Comparison of ENCODE assay signal across 12 cellular contexts in the genomic region with DNA sequence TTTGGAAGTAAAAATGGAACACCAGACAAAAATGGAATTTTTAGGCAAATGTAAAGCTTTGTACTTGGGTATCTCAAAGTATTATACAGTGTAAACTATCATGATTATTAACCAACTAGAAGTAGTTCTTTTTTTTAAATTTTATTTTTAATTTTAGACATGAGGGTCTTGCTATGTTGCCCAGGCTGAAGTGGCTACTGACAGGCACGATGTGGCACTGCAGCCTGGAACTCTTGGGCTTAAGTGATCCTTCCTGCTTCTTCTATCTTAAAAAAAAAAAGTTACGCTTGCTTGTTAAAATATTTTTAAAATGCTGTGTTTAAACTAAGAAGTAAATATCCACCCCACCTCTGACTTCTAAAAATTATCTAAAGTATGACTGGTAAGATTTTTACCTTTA. TPM values are rescaled to one million over a fixed set of nuclear protein-coding genes. Genes with fewer than 3 reads are reported as not detected.
DNase-seq lines count a peak whose midpoint lies in the region; ATAC-seq and TF ChIP-seq lines count a peak whose summit lies in the region.
"Had no signal": no experiment of that assay in that cellular context is flagged by ENCODE, and none has a peak within 500 bp of the region (broad histone marks: within the 10 kb centered on the region; RNA-seq: fewer than 3 reads in every experiment).

No MANE protein-coding gene starts in this region.

- in situ Hi-C loops in mammary epithelial cell (cut with MboI; ENCODE audit: low sequenced_read_pairs in 2 of 2), result loop anchor here in 1 of 2 donors (5.0 to 25.0 kb wide), 2 partner anchors 243 to 552 kb away; no protein-coding TSS in a partner anchor

- intact Hi-C loops in MCF 10A (cut with micrococcal nuclease), result loop anchor here (5.0 kb wide), 2 partner anchors 53 to 123 kb away; no protein-coding TSS in a partner anchor
- intact Hi-C loops in mammary epithelial cell (cut with micrococcal nuclease), result no loop called here
- intact Hi-C loops in activated CD8-positive, alpha-beta T cell treated with anti-CD3 and anti-CD28 coated beads for 36 hours (cut with micrococcal nuclease), result loop anchor here (5.0 to 10.0 kb wide), 4 partner anchors 108 to 654 kb away; no protein-coding TSS in a partner anchor
- intact Hi-C loops in upper lobe of right lung (cut with DNase I), result loop anchor here (10.0 kb wide), 1 partner anchor 414 kb away; no protein-coding TSS in a partner anchor

- H3K9me3 ChIP-seq in mammary epithelial cell (replicated peaks; ENCODE audit: insufficient read depth, low read length) (no peaks in the 10 kb centered on the region), mesenchymal stem cell (ENCODE audit: control insufficient read depth, low read length) (no peaks in the 10 kb centered on the region), upper lobe of right lung (no peaks in the 10 kb centered on the region)
- H3K9me3 ChIP-seq: HAP-1 had no signal

- DNase-seq in MCF 10A (ENCODE audit: unreplicated experiment) (no peak), mammary epithelial cell (no peak), mesenchymal stem cell (no peak), upper lobe of right lung (no peak), UCSD-AML1 (lab: John Stamatoyannopoulos, UW; ENCODE audit: unreplicated experiment) (no peak)
- no peak for DNase-seq in activated CD8-positive, alpha-beta T cell treated with anti-CD3 and anti-CD28 coated beads for 36 hours
- DNase-seq in stimulated activated CD4-positive, alpha-beta T cell treated with anti-CD3 and anti-CD28 coated beads, Interleukin-1b, Interleukin-23, amount 100 ng/mL, for 48 hours, result no peak
- DNase-seq: NCI-H510A; SHP77 treated with DMSO at 0.1 percent for 48 hours; stimulated activated CD4-positive, alpha-beta T cell treated with anti-CD3 and anti-CD28 coated beads, Interleukin-12 subunit alpha, Interleukin-12 subunit beta, amount 100 ng/mL, for 4 hours had no signal

- H3K14ac ChIP-seq in mesenchymal stem cell (ENCODE audit: low read length in 2 of 2), result no peak overlapping the region

- H3K4me3 ChIP-seq in mammary epithelial cell (replicated peaks in 1 of 3; ENCODE audit: insufficient read depth in 1 of 3, low read depth in 2 of 3, low read length in 3 of 3) (no peak overlapping the region), mesenchymal stem cell (ENCODE audit: insufficient read depth in 1 of 2, low read depth in 1 of 2, low read length in 2 of 2) (peak overlapping the region in 1 of 2 experiments; percentile 86), upper lobe of right lung (no peak overlapping the region)

- H2AK5ac ChIP-seq in mesenchymal stem cell (ENCODE audit: low read length, severe bottlenecking), result no peak overlapping the region

- H4K20me1 ChIP-seq in mammary epithelial cell (ENCODE audit: insufficient read depth, low read length), result no peaks in the 10 kb centered on the region

- H3K27me3 ChIP-seq in mammary epithelial cell (ENCODE audit: insufficient read depth, low read length), result no peaks in the 10 kb centered on the region
- H3K27me3 ChIP-seq in mesenchymal stem cell (ENCODE audit: control insufficient read depth in 1 of 2, insufficient read depth in 1 of 2, low read length in 2 of 2), result no peaks in the 10 kb centered on the region
- H3K27me3 ChIP-seq in upper lobe of right lung, result no peaks in the 10 kb centered on the region

- H4K91ac ChIP-seq in mesenchymal stem cell (ENCODE audit: low read length), result no peak overlapping the region

- 91% methylated on average over 2 of the region's 2 CpGs for WGBS in mammary epithelial cell (ENCODE audit: low coverage, missing lambda C conversion rate)
- no CpG with 5 or more reads among the region's 2 CpGs for whole genome bisulfite sequencing in mesenchymal stem cell

- no peaks in the 10 kb centered on the region for H3K9me3 Mint-ChIP-seq in MCF 10A (ENCODE audit: unreplicated experiment)
- H3K9me3 Mint-ChIP-seq in activated CD8-positive, alpha-beta T cell treated with anti-CD3 and anti-CD28 coated beads for 36 hours, result no peaks in the 10 kb centered on the region

- no peak overlapping the region for H2BK15ac ChIP-seq in mesenchymal stem cell (ENCODE audit: low read depth, poor library complexity, severe bottlenecking)

- no peak overlapping the region for H4K8ac ChIP-seq in mesenchymal stem cell (ENCODE audit: low read length)

- peak overlapping the region; percentile 94 for H3K4me3 Mint-ChIP-seq in MCF 10A (ENCODE audit: unreplicated experiment)
- peak overlapping the region; percentile 95 for H3K4me3 Mint-ChIP-seq in activated CD8-positive, alpha-beta T cell treated with anti-CD3 and anti-CD28 coated beads for 36 hours

- H3K27ac Mint-ChIP-seq in MCF 10A (ENCODE audit: low read depth, unreplicated experiment), result peak overlapping the region; percentile 93
- H3K27ac Mint-ChIP-seq in activated CD8-positive, alpha-beta T cell treated with anti-CD3 and anti-CD28 coated beads for 36 hours, result peak overlapping the region; percentile 98

- H3K36me3 ChIP-seq in mammary epithelial cell (ENCODE audit: insufficient read depth, low read length) (no peaks in the 10 kb centered on the region), mesenchymal stem cell (ENCODE audit: control insufficient read depth in 1 of 2, insufficient read depth in 2 of 2, low read depth in 1 of 2, low read length in 2 of 2) (no peaks in the 10 kb centered on the region), upper lobe of right lung (no peaks in the 10 kb centered on the region)
- H3K36me3 ChIP-seq: HAP-1 had no signal

- no peaks in the 10 kb centered on the region for H3K27me3 Mint-ChIP-seq in MCF 10A (ENCODE audit: insufficient read depth, unreplicated experiment)
- H3K27me3 Mint-ChIP-seq in activated CD8-positive, alpha-beta T cell treated with anti-CD3 and anti-CD28 coated beads for 36 hours, result no peaks in the 10 kb centered on the region

- dilution Hi-C loops in mammary epithelial cell (cut with HindIII; ENCODE audit: low sequenced_read_pairs), result no loop called here

- no peak overlapping the region for H2BK120ac ChIP-seq in mesenchymal stem cell (ENCODE audit: low read depth, low read length)

- H3K79me1 ChIP-seq in mesenchymal stem cell (replicated peaks; ENCODE audit: low read length, poor library complexity, severe bottlenecking), result peaks cover 1% of the 10 kb centered on the region

- no peak overlapping the region for H3K23ac ChIP-seq in mesenchymal stem cell (ENCODE audit: low read length in 2 of 2)

- no peak overlapping the region for H3K4ac ChIP-seq in mesenchymal stem cell (ENCODE audit: low read depth in 1 of 2, low read length in 2 of 2)

- no peaks in the 10 kb centered on the region for H3K36me3 Mint-ChIP-seq in MCF 10A (ENCODE audit: insufficient read depth, unreplicated experiment)
- peaks cover 12% of the 10 kb centered on the region for H3K36me3 Mint-ChIP-seq in activated CD8-positive, alpha-beta T cell treated with anti-CD3 and anti-CD28 coated beads for 36 hours (ENCODE audit: low read depth)

- H2BK5ac ChIP-seq in mesenchymal stem cell (ENCODE audit: low read depth, low read length, poor library complexity, severe bottlenecking), result no peak overlapping the region

- H3K18ac ChIP-seq in mesenchymal stem cell (ENCODE audit: low read depth in 1 of 2, low read length in 2 of 2), result no peak overlapping the region

- no peak for ATAC-seq in activated CD8-positive, alpha-beta T cell treated with anti-CD3 and anti-CD28 coated beads for 36 hours
- no peak for ATAC-seq in upper lobe of right lung
- no peak for ATAC-seq in HG03095 (IDR thresholded peaks at IDR 0.05; ENCODE audit: unreplicated experiment)

- H3K9ac ChIP-seq in mammary epithelial cell (ENCODE audit: insufficient read depth, low read length), result no peak overlapping the region
- peak overlapping the region; percentile 99 for H3K9ac ChIP-seq in mesenchymal stem cell (ENCODE audit: low read length)

- peaks cover 15% of the 10 kb centered on the region for H3K79me2 ChIP-seq in mammary epithelial cell (ENCODE audit: insufficient read depth, low read length)

- H2AFZ ChIP-seq in mammary epithelial cell (ENCODE audit: low read depth, low read length) (no peak overlapping the region), mesenchymal stem cell (ENCODE audit: low read depth, low read length) (no peak overlapping the region)

- POLR2A ChIA-PET in MCF 10A (lab: Yijun Ruan, JAX), result interaction anchor here (1.0 to 2.6 kb wide), 11 partner anchors 10 to 423 kb away, joined by 3 to 23 read pairs (median 5); no protein-coding TSS in a partner anchor
- POLR2A ChIA-PET in activated CD8-positive, alpha-beta T cell treated with anti-CD3 and anti-CD28 coated beads for 36 hours (lab: Charles Lee), result interaction anchor here (1.0 to 1.9 kb wide), 3 partner anchors 12 to 101 kb away, joined by 3 to 4 read pairs (median 3); no protein-coding TSS in a partner anchor

- TF ChIP-seq CTCF in MCF 10A (IDR thresholded peaks at IDR 0.05; ENCODE audit: unreplicated experiment), result no peak
- no peak for TF ChIP-seq CTCF in mammary epithelial cell (conservative IDR thresholded peaks at IDR 0.05 in 1 of 2, IDR thresholded peaks at IDR 0.05 in 1 of 2; ENCODE audit: extremely low read depth in 1 of 2, insufficient read depth in 1 of 2, low read depth in 1 of 2, low read length in 2 of 2)
- no peak for TF ChIP-seq CTCF in activated CD8-positive, alpha-beta T cell treated with anti-CD3 and anti-CD28 coated beads for 36 hours (IDR thresholded peaks at IDR 0.05)
- no peak for TF ChIP-seq CTCF in upper lobe of right lung (IDR thresholded peaks at IDR 0.05)

- H3K27ac ChIP-seq in mammary epithelial cell (ENCODE audit: insufficient read depth, low read depth, low read length) (no peak overlapping the region), mesenchymal stem cell (ENCODE audit: low read length, poor library complexity, severe bottlenecking) (no peak overlapping the region), upper lobe of right lung (peak overlapping the region; percentile 96)

- peaks cover 18% of the 10 kb centered on the region for H3K4me1 Mint-ChIP-seq in MCF 10A (ENCODE audit: insufficient read depth, unreplicated experiment)
- peaks cover 42% of the 10 kb centered on the region for H3K4me1 Mint-ChIP-seq in activated CD8-positive, alpha-beta T cell treated with anti-CD3 and anti-CD28 coated beads for 36 hours (ENCODE audit: low read depth)

- CTCF ChIA-PET in MCF 10A (lab: Yijun Ruan, JAX), result interaction anchor here (0.6 to 6.5 kb wide), 16 partner anchors 29 to 587 kb away, joined by 3 to 80 read pairs (median 4); no protein-coding TSS in a partner anchor
- CTCF ChIA-PET in mammary epithelial cell (lab: Charles Lee; ENCODE audit: low non-redundant PET), result interaction anchor here (2.0 kb wide), 1 partner anchor 414 kb away, joined by 6 read pairs; no protein-coding TSS in a partner anchor
- CTCF ChIA-PET in activated CD8-positive, alpha-beta T cell treated with anti-CD3 and anti-CD28 coated beads for 36 hours (lab: Charles Lee), result interaction anchor here (0.7 to 6.3 kb wide), 22 partner anchors 12 to 660 kb away, joined by 3 to 74 read pairs (median 6); partner anchors contain the start of gene FNTB

- no peak overlapping the region for H2BK12ac ChIP-seq in mesenchymal stem cell (ENCODE audit: low read length in 2 of 2)

- BruUV-seq in MCF 10A (replicated peaks; lab: Mats Ljungman, UMichigan) (no TSS peak), mammary epithelial cell (replicated peaks; lab: Mats Ljungman, UMichigan) (no TSS peak)

- peaks cover 16% of the 10 kb centered on the region for H3K4me1 ChIP-seq in mammary epithelial cell (ENCODE audit: insufficient read depth, low read length)
- peaks cover 4% of the 10 kb centered on the region for H3K4me1 ChIP-seq in mesenchymal stem cell (ENCODE audit: control insufficient read depth, insufficient read depth, low read depth, low read length)
- H3K4me1 ChIP-seq in upper lobe of right lung, result peaks cover 11% of the 10 kb centered on the region

- H3K4me2 ChIP-seq in mammary epithelial cell (ENCODE audit: insufficient read depth, low read depth, low read length), result no peak overlapping the region
- no peak overlapping the region for H3K4me2 ChIP-seq in mesenchymal stem cell (ENCODE audit: low read length, poor library complexity, severe bottlenecking)

RNA-seq across cellular contexts. Expression of gene FUT8, which starts 1.9 kb away (rescaled TPM):
- 11.8 and 17.1 TPM in 2 replicates for total RNA-seq in MCF 10A (2022)
- total RNA-seq in mammary epithelial cell, result 10 to 100 TPM; 14.4 to 22.0 TPM
- polyA plus RNA-seq in mammary epithelial cell, result 12.7 TPM
- 63.8 TPM for polyA minus RNA-seq in mammary epithelial cell
- 10 to 100 TPM; 55.7 to 61.0 TPM for total RNA-seq in activated CD8-positive, alpha-beta T cell treated with anti-CD3 and anti-CD28 coated beads for 36 hours
- polyA plus RNA-seq in mesenchymal stem cell (2013, experiment 1 of 2), result 32.7 TPM
- polyA plus RNA-seq in mesenchymal stem cell (2013, experiment 2 of 2), result 31.2 TPM
- total RNA-seq in upper lobe of right lung, result 31.8 TPM
